ENCODE assay signal across 8 cellular contexts in genomic region chr11:18393581-18394299, GRCh38. TPM values are rescaled to one million over a fixed set of nuclear protein-coding genes. Genes with fewer than 3 reads are reported as not detected.
A peak's percentile ranks its signal among the peaks of the same experiment; 100 is the strongest.
DNase-seq lines count a peak whose midpoint lies in the region; ATAC-seq and TF ChIP-seq lines count a peak whose summit lies in the region.

No MANE protein-coding gene starts in this region.

- in situ Hi-C loops in GM13976 (cut with MboI; ENCODE audit: low sequenced_read_pairs, unreplicated experiment) = no loop called here

- H3K9me3 Mint-ChIP-seq in activated CD4-positive, alpha-beta memory T cell treated with anti-CD3 and anti-CD28 coated beads, Interleukin-2, amount 10 ng/mL, durations not matched to agents 7 days and 5 days = no peaks in the 10 kb centered on the region

- TF ChIP-seq RAD21 in HCT116 (IDR thresholded peaks at IDR 0.05; ENCODE audit: low read depth) = no peak

- H3K79me2 ChIP-seq in HCT116 (ENCODE audit: insufficient read depth, low read length) = peaks cover 44% of the 10 kb centered on the region

- H3K4me3 Mint-ChIP-seq in activated CD4-positive, alpha-beta memory T cell treated with anti-CD3 and anti-CD28 coated beads, Interleukin-2, amount 10 ng/mL, durations not matched to agents 7 days and 5 days = peak overlapping the region; percentile 99

- no peak for TF ChIP-seq POLR2A in HCT116 (IDR thresholded peaks at IDR 0.05; ENCODE audit: borderline replicate concordance, extremely low read depth, insufficient read depth, insufficient read length)

- no peaks in the 10 kb centered on the region for H3K27me3 Mint-ChIP-seq in activated CD4-positive, alpha-beta memory T cell treated with anti-CD3 and anti-CD28 coated beads, Interleukin-2, amount 10 ng/mL, durations not matched to agents 7 days and 5 days

- BruUV-seq in HCT116 (replicated peaks; lab: Mats Ljungman, UMichigan) = TSS peak; percentile 96

- H3K27ac ChIP-seq in HCT116 (ENCODE audit: low read depth, low read length) = peak overlapping the region; percentile 98

- H2AFZ ChIP-seq in HCT116 (ENCODE audit: low read depth, low read length, poor library complexity, severe bottlenecking) = no peak overlapping the region

- peaks cover 43% of the 10 kb centered on the region for H3K36me3 Mint-ChIP-seq in activated CD4-positive, alpha-beta memory T cell treated with anti-CD3 and anti-CD28 coated beads, Interleukin-2, amount 10 ng/mL, durations not matched to agents 7 days and 5 days (ENCODE audit: low read depth)

- TF ChIP-seq CTCF in HCT116 (IDR thresholded peaks at IDR 0.05 in 2 of 3, conservative IDR thresholded peaks at IDR 0.05 in 1 of 3; ENCODE audit: borderline replicate concordance in 1 of 3, insufficient read depth in 1 of 3, low read depth in 2 of 3, low read length in 2 of 3) (no peak), GM13976 (IDR thresholded peaks at IDR 0.05; ENCODE audit: borderline replicate concordance, control extremely low read depth, extremely low read depth, insufficient read depth, missing control alignments) (no peak)

- peak overlapping the region; percentile 96 for H3K27ac Mint-ChIP-seq in activated CD4-positive, alpha-beta memory T cell treated with anti-CD3 and anti-CD28 coated beads, Interleukin-2, amount 10 ng/mL, durations not matched to agents 7 days and 5 days

- CTCF ChIA-PET in HCT116 (lab: Charles Lee) = interaction anchor here (0.7 to 0.8 kb wide), 2 partner anchors 10 to 278 kb away, joined by 3 to 4 read pairs; no protein-coding TSS in a partner anchor
- CTCF ChIA-PET in activated CD4-positive, alpha-beta memory T cell treated with anti-CD3 and anti-CD28 coated beads, Interleukin-2, amount 10 ng/mL, durations not matched to agents 7 days and 5 days (lab: Charles Lee) = interaction anchor here (0.6 to 5.0 kb wide), 7 partner anchors 10 to 328 kb away, joined by 3 to 42 read pairs (median 4); partner anchors contain the start of genes GTF2H1 and HPS5

- RAD21 ChIA-PET in HCT116 (lab: Charles Lee; ENCODE audit: low non-redundant PET in 1 of 2, low total read pairs in 2 of 2, uncharacterized antibody in 2 of 2, unreplicated experiment in 2 of 2) = interaction anchor here in 1 of 2 experiments (1.4 kb wide), 1 partner anchor 10 kb away, joined by 6 read pairs; no protein-coding TSS in a partner anchor

- POLR2A ChIA-PET in HCT116 (lab: Charles Lee) = interaction anchor here (0.6 to 5.1 kb wide), 16 partner anchors 10 to 1126 kb away, joined by 3 to 88 read pairs (median 4); partner anchors contain the start of genes HPS5, SPTY2D1, TSG101 and UEVLD
- POLR2A ChIA-PET in activated CD4-positive, alpha-beta memory T cell treated with anti-CD3 and anti-CD28 coated beads, Interleukin-2, amount 10 ng/mL, durations not matched to agents 7 days and 5 days (lab: Charles Lee) = interaction anchor here (0.6 to 7.3 kb wide), 24 partner anchors 10 to 289 kb away, joined by 3 to 328 read pairs (median 7); partner anchors contain the start of genes GTF2H1, HPS5, SPTY2D1 and TSG101

- peak overlapping the region; percentile 98 for H3K9ac ChIP-seq in HCT116 (ENCODE audit: low read length)

- no peaks in the 10 kb centered on the region for H3K9me2 ChIP-seq in HCT116 (ENCODE audit: insufficient read depth)

- peaks cover 11 to 25% of the 10 kb centered on the region in 2 experiments for H3K4me1 ChIP-seq in HCT116 (ENCODE audit: control insufficient read depth in 1 of 2, insufficient read depth in 2 of 2, low read length in 2 of 2)

- H3K4me1 Mint-ChIP-seq in activated CD4-positive, alpha-beta memory T cell treated with anti-CD3 and anti-CD28 coated beads, Interleukin-2, amount 10 ng/mL, durations not matched to agents 7 days and 5 days = peaks cover 44% of the 10 kb centered on the region

- DNase-seq in AG08395 (ENCODE audit: low spot score) (peak; percentile 31), HCT116 (ENCODE audit: low read depth, low spot score) (no peak), hepatic stellate cell (ENCODE audit: low spot score) (peak; percentile 32), GM13976 (ENCODE audit: low spot score) (no peak), NCI-H1048 (lab: John Stamatoyannopoulos, UW) (no peak)
- DNase-seq in activated CD4-positive, alpha-beta memory T cell treated with anti-CD3 and anti-CD28 coated beads, Interleukin-2, amount 10 ng/mL, durations not matched to agents 7 days and 5 days = no peak
- DNase-seq in stimulated activated CD4-positive, alpha-beta T cell treated with anti-CD3 and anti-CD28 coated beads, Interleukin-1b, Interleukin-23, amount 100 ng/mL, for 48 hours = peak; percentile 44

- H3K4me3 ChIP-seq in HCT116 (replicated peaks in 1 of 2; ENCODE audit: low read depth in 1 of 2, low read length in 2 of 2) = peak overlapping the region; percentile 91 to 100

- H4K20me1 ChIP-seq in HCT116 (ENCODE audit: insufficient read depth) = peaks cover 21% of the 10 kb centered on the region; the same call in 1 of the 2 replicates

- ATAC-seq in HCT116 (peak; percentile 1; the same call in 1 of the 2 replicates), GM21515 (IDR thresholded peaks at IDR 0.05; ENCODE audit: unreplicated experiment) (no peak)

- H3K9me3 ChIP-seq in HCT116 (ENCODE audit: control insufficient read depth in 1 of 2, insufficient read depth in 1 of 2, low read depth in 1 of 2, low read length in 2 of 2) = no peaks in the 10 kb centered on the region

- H3K27me3 ChIP-seq in HCT116 (ENCODE audit: insufficient read depth, low read length) = no peaks in the 10 kb centered on the region

- peaks cover 20 to 27% of the 10 kb centered on the region in 2 experiments for H3K36me3 ChIP-seq in HCT116 (ENCODE audit: control insufficient read depth in 1 of 2, insufficient read depth in 2 of 2, low read length in 2 of 2)

- H3K4me2 ChIP-seq in HCT116 (ENCODE audit: low read length) = peak overlapping the region; percentile 92

- intact Hi-C loops in HCT116 (cut with micrococcal nuclease) = loop anchor here (2.0 kb wide), 1 partner anchor 71 kb away; the partner anchor contains the start of genes GTF2H1 and HPS5

TF ChIP-seq in HCT116, 20 proteins besides CTCF, POLR2A, EP300 and RAD21:
- TF ChIP-seq EGR1 (IDR thresholded peaks at IDR 0.05; ENCODE audit: low read depth) = 0 out of 2 replicates have a peak, but pooled peaks have one; percentile 15
- TF ChIP-seq, protein P1, sequence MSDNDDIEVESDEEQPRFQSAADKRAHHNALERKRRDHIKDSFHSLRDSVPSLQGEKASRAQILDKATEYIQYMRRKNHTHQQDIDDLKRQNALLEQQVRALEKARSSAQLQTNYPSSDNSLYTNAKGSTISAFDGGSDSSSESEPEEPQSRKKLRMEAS (IDR thresholded peaks at IDR 0.05) = no peak

RNA-seq across cellular contexts. Expression of gene LDHA, which starts 0.6 kb away (rescaled TPM):
- 974 TPM for total RNA-seq in HCT116 (2021; ENCODE audit: unreplicated experiment)
- 1,576 and 1,832 TPM in 2 replicates for polyA plus RNA-seq in HCT116 (2012)
- 100 to 1,000 TPM; 949 to 971 TPM for total RNA-seq in activated CD4-positive, alpha-beta memory T cell treated with anti-CD3 and anti-CD28 coated beads, Interleukin-2, amount 10 ng/mL, durations not matched to agents 7 days and 5 days

RNA-seq across cellular contexts. Expression of gene LDHC, which starts 18.4 kb away (rescaled TPM):
- not detected for total RNA-seq in HCT116 (2021; ENCODE audit: unreplicated experiment)
- not detected in 2 replicates for polyA plus RNA-seq in HCT116 (2012)
- not detected for total RNA-seq in activated CD4-positive, alpha-beta memory T cell treated with anti-CD3 and anti-CD28 coated beads, Interleukin-2, amount 10 ng/mL, durations not matched to agents 7 days and 5 days

Comparison
In these comparisons a context has a peak if more than half of its experiments do, and no peak if none do; other contexts are left out.
1. DNase-seq: peak in AG08395 (single experiment), hepatic stellate cell (single experiment) and stimulated activated CD4-positive, alpha-beta T cell treated with anti-CD3 and anti-CD28 coated beads, Interleukin-1b, Interleukin-23, amount 100 ng/mL, for 48 hours (single experiment); none in HCT116 (single experiment), activated CD4-positive, alpha-beta memory T cell treated with anti-CD3 and anti-CD28 coated beads, Interleukin-2, amount 10 ng/mL, durations not matched to agents 7 days and 5 days (single experiment), GM13976 (single experiment) and NCI-H1048 (single experiment).